Comparison of ENCODE assay signal across 8 cellular contexts in genomic region chr7:1635401-1635800, GRCh38.
"Had no signal": no experiment of that assay in that cellular context is flagged by ENCODE, and none has a peak within 500 bp of the region (broad histone marks: within the 10 kb centered on the region; RNA-seq: fewer than 3 reads in every experiment).

No MANE protein-coding gene starts in this region.

- ATAC-seq: HCT116, K562 had no signal

- H3K4me1 ChIP-seq: HAP-1 had no signal

- DNase-seq: GM23248, GOT3, H7, HFFc6, IMR-90 had no signal

- H3K9me3 ChIP-seq: HAP-1 had no signal

- H3K4me3 Mint-ChIP-seq: HFFc6 had no signal

- H3K4me3 ChIP-seq: GM23248, HAP-1, K562 had no signal

- H3K36me3 ChIP-seq: HAP-1 had no signal

- H2AFZ ChIP-seq: GM23248 had no signal

- H3K27ac ChIP-seq: GM23248 had no signal

- H3K27ac Mint-ChIP-seq: HFFc6 had no signal

- H3K9ac ChIP-seq: GM23248 had no signal
